10 cellular contexts compared by ENCODE assay signal in the genomic region with DNA sequence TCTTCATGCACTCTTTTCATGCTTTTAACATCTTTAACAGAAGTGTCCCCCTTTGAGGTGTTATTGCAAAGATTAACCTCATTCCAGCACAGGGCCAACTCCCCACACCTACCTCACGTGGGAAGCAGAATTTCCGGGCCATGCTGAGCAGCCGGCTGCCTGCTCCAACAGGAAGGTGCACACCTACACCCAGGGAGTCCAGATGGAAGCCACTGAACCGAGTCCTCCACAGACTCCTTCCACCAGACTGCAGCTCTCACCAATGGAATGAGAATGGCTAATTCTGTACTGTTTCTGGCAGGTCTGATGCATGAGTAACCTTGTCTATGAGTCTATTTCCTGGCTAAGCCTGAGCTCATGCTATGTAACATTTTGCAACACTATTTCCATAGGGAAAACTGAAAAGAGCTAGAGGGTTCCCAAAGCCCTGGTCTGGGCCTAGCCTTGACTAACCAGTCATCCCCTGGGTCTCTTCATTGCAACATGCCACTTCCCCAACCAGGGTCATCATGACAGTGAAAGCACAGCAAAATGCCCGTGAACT. TPM values are rescaled to one million over a fixed set of nuclear protein-coding genes. Genes with fewer than 3 reads are reported as not detected.
A peak's percentile ranks its signal among the peaks of the same experiment; 100 is the strongest.
DNase-seq lines count a peak whose midpoint lies in the region; ATAC-seq and TF ChIP-seq lines count a peak whose summit lies in the region.
"Had no signal": no experiment of that assay in that cellular context is flagged by ENCODE, and none has a peak within 500 bp of the region (broad histone marks: within the 10 kb centered on the region; RNA-seq: fewer than 3 reads in every experiment).

No MANE protein-coding gene starts in this region.

- H3K36me3 ChIP-seq in RWPE2 (ENCODE audit: low read depth) = peaks cover 49% of the 10 kb centered on the region
- peaks cover 19 to 70% (median 27%) of the 10 kb centered on the region in 4 donors for H3K36me3 ChIP-seq in sigmoid colon

- peaks cover 32% of the 10 kb centered on the region for H3K4me1 ChIP-seq in RWPE2 (ENCODE audit: insufficient read depth, poor library complexity, severe bottlenecking)
- H3K4me1 ChIP-seq in sigmoid colon = peaks cover 0 to 31% (median 28%) of the 10 kb centered on the region in 4 donors

- peaks cover 27% of the 10 kb centered on the region for H3K36me3 Mint-ChIP-seq in activated T-helper 1 cell treated with anti-CD3 and anti-CD28 coated beads, Interleukin-12 subunit alpha, Interleukin-12 subunit beta, Interleukin-2, Interleukin-4 antibody, amounts not matched to agents 30 ng/mL and 10 ng/mL and 1 ng/mL, durations not matched to agents 14 hours and 24 hours and 36 hours (ENCODE audit: low read depth)

- H3K4me3 ChIP-seq in RWPE2 (ENCODE audit: severe bottlenecking) (no peak overlapping the region), fibroblast of the aortic adventitia (ENCODE audit: low read depth, low read length) (peak overlapping the region; percentile 57), sigmoid colon (no peak overlapping the region)
- H3K4me3 ChIP-seq: HAP-1 had no signal

- no peaks in the 10 kb centered on the region for H3K9me3 Mint-ChIP-seq in activated T-helper 1 cell treated with anti-CD3 and anti-CD28 coated beads, Interleukin-12 subunit alpha, Interleukin-12 subunit beta, Interleukin-2, Interleukin-4 antibody, amounts not matched to agents 30 ng/mL and 10 ng/mL and 1 ng/mL, durations not matched to agents 14 hours and 24 hours and 36 hours
- H3K9me3 Mint-ChIP-seq: naive thymus-derived CD4-positive, alpha-beta T cell had no signal

- DNase-seq in GF-D8 (lab: John Stamatoyannopoulos, UW) (peak; percentile 20), RWPE2 (ENCODE audit: low spot score) (peak; percentile 86), fibroblast of the aortic adventitia (ENCODE audit: low read depth) (peak; percentile 99), sigmoid colon (no peak), NCI-H510A treated with DMSO at 0.1 percent for 48 hours (lab: John Stamatoyannopoulos, UW) (no peak), T-helper 9 cell (no peak), HuH-7 (ENCODE audit: low spot score) (no peak)
- no peak for DNase-seq in activated T-helper 1 cell treated with anti-CD3 and anti-CD28 coated beads, Interleukin-12 subunit alpha, Interleukin-12 subunit beta, Interleukin-2, Interleukin-4 antibody, amounts not matched to agents 30 ng/mL and 10 ng/mL and 1 ng/mL, durations not matched to agents 14 hours and 24 hours and 36 hours (ENCODE audit: low spot score)
- DNase-seq: naive thymus-derived CD4-positive, alpha-beta T cell had no signal

- H3K27me3 Mint-ChIP-seq in activated T-helper 1 cell treated with anti-CD3 and anti-CD28 coated beads, Interleukin-12 subunit alpha, Interleukin-12 subunit beta, Interleukin-2, Interleukin-4 antibody, amounts not matched to agents 30 ng/mL and 10 ng/mL and 1 ng/mL, durations not matched to agents 14 hours and 24 hours and 36 hours (ENCODE audit: insufficient read depth) = peaks cover 6% of the 10 kb centered on the region

- no peak overlapping the region for H3K4me3 Mint-ChIP-seq in activated T-helper 1 cell treated with anti-CD3 and anti-CD28 coated beads, Interleukin-12 subunit alpha, Interleukin-12 subunit beta, Interleukin-2, Interleukin-4 antibody, amounts not matched to agents 30 ng/mL and 10 ng/mL and 1 ng/mL, durations not matched to agents 14 hours and 24 hours and 36 hours
- H3K4me3 Mint-ChIP-seq: naive thymus-derived CD4-positive, alpha-beta T cell had no signal

- H3K27ac Mint-ChIP-seq in activated T-helper 1 cell treated with anti-CD3 and anti-CD28 coated beads, Interleukin-12 subunit alpha, Interleukin-12 subunit beta, Interleukin-2, Interleukin-4 antibody, amounts not matched to agents 30 ng/mL and 10 ng/mL and 1 ng/mL, durations not matched to agents 14 hours and 24 hours and 36 hours = no peak overlapping the region

- no peaks in the 10 kb centered on the region for H3K4me1 Mint-ChIP-seq in activated T-helper 1 cell treated with anti-CD3 and anti-CD28 coated beads, Interleukin-12 subunit alpha, Interleukin-12 subunit beta, Interleukin-2, Interleukin-4 antibody, amounts not matched to agents 30 ng/mL and 10 ng/mL and 1 ng/mL, durations not matched to agents 14 hours and 24 hours and 36 hours (ENCODE audit: low read depth)

- H3K27ac ChIP-seq in RWPE2 (ENCODE audit: poor library complexity, severe bottlenecking) = peak overlapping the region; percentile 96
- peak overlapping the region; percentile 4 to 76 (median 72) for H3K27ac ChIP-seq in sigmoid colon

- peak in 1 of 4 donors; percentile 5 for TF ChIP-seq EP300 in sigmoid colon (IDR thresholded peaks at IDR 0.05)

- H3K27me3 ChIP-seq in RWPE2 (ENCODE audit: insufficient read depth, poor library complexity, severe bottlenecking) = no peaks in the 10 kb centered on the region
- H3K27me3 ChIP-seq in sigmoid colon = no peaks in the 10 kb centered on the region

- no peak for TF ChIP-seq CTCF in RWPE2 (IDR thresholded peaks at IDR 0.05; ENCODE audit: poor library complexity, severe bottlenecking)
- TF ChIP-seq CTCF in fibroblast of the aortic adventitia (IDR thresholded peaks at IDR 0.05; ENCODE audit: insufficient read depth, low read length) = no peak
- TF ChIP-seq CTCF in sigmoid colon (IDR thresholded peaks at IDR 0.05) = no peak

- WGBS in sigmoid colon, 2 donors = 80 to 82% methylated on average over 5 of the region's 5 CpGs

- H3K9me3 ChIP-seq in RWPE2 (ENCODE audit: severe bottlenecking) (no peaks in the 10 kb centered on the region), sigmoid colon (no peaks in the 10 kb centered on the region)
- H3K9me3 ChIP-seq: HAP-1 had no signal

- intact Hi-C loops in sigmoid colon (cut with DNase I) = loop anchor here (5.0 kb wide), 1 partner anchor 312 kb away; the partner anchor contains the start of gene RAMP1
- intact Hi-C loops in activated T-helper 1 cell treated with anti-CD3 and anti-CD28 coated beads, Interleukin-12 subunit alpha, Interleukin-12 subunit beta, Interleukin-2, Interleukin-4 antibody, amounts not matched to agents 30 ng/mL and 10 ng/mL and 1 ng/mL, durations not matched to agents 14 hours and 24 hours and 36 hours (cut with micrococcal nuclease) = no loop called here

- no peak for TF ChIP-seq POLR2A in sigmoid colon (IDR thresholded peaks at IDR 0.05)

- peak; percentile 92 for ATAC-seq in RWPE2 (ENCODE audit: low read depth)
- ATAC-seq: naive thymus-derived CD4-positive, alpha-beta T cell had no signal

RNA-seq across cellular contexts. Expression of gene ERFE, which starts 11.0 kb away (rescaled TPM):
- 2.8 and 3.4 TPM in 2 replicates for total RNA-seq in fibroblast of the aortic adventitia (ENCODE audit: low replicate concordance)
- under 1 TPM in 2 of 4 donors, not detected in 2; 0.49 to 0.71 TPM for total RNA-seq in sigmoid colon
- polyA plus RNA-seq in sigmoid colon = under 1 TPM in 1 of 3 donors, not detected in 2; 0.42 TPM
- total RNA-seq in activated T-helper 1 cell treated with anti-CD3 and anti-CD28 coated beads, Interleukin-12 subunit alpha, Interleukin-12 subunit beta, Interleukin-2, Interleukin-4 antibody, amounts not matched to agents 30 ng/mL and 10 ng/mL and 1 ng/mL, durations not matched to agents 14 hours and 24 hours and 36 hours = 0.20 TPM in 1 of 2 replicates, not detected in the other
- polyA plus RNA-seq: naive thymus-derived CD4-positive, alpha-beta T cell had no signal

RNA-seq across cellular contexts. Expression of gene KLHL30, which starts 31.3 kb away (rescaled TPM):
- 0.09 and 0.33 TPM in 2 replicates for total RNA-seq in fibroblast of the aortic adventitia (ENCODE audit: low replicate concordance)
- 1 to 10 TPM in 1 of 4 donors, under 1 TPM in 3; 0.49 to 3.6 (median 0.76) TPM for total RNA-seq in sigmoid colon
- polyA plus RNA-seq in sigmoid colon = under 1 TPM in 1 of 3 donors, not detected in 2; 0.19 TPM
- not detected in 2 replicates for total RNA-seq in activated T-helper 1 cell treated with anti-CD3 and anti-CD28 coated beads, Interleukin-12 subunit alpha, Interleukin-12 subunit beta, Interleukin-2, Interleukin-4 antibody, amounts not matched to agents 30 ng/mL and 10 ng/mL and 1 ng/mL, durations not matched to agents 14 hours and 24 hours and 36 hours
- total RNA-seq: naive thymus-derived CD4-positive, alpha-beta T cell had no signal
- polyA plus RNA-seq: naive thymus-derived CD4-positive, alpha-beta T cell had no signal

RNA-seq across cellular contexts. Expression of gene ILKAP, which starts 33.7 kb away (rescaled TPM):
- total RNA-seq in fibroblast of the aortic adventitia (ENCODE audit: low replicate concordance) (18.6 and 19.0 TPM in 2 replicates), sigmoid colon (10 to 100 TPM; 32.2 to 57.3 (median 45.3) TPM)
- 10 to 100 TPM; 26.4 to 40.6 (median 28.0) TPM for polyA plus RNA-seq in sigmoid colon
- total RNA-seq in activated T-helper 1 cell treated with anti-CD3 and anti-CD28 coated beads, Interleukin-12 subunit alpha, Interleukin-12 subunit beta, Interleukin-2, Interleukin-4 antibody, amounts not matched to agents 30 ng/mL and 10 ng/mL and 1 ng/mL, durations not matched to agents 14 hours and 24 hours and 36 hours = 77.3 and 79.9 TPM in 2 replicates

Comparison
In these comparisons a context has a peak if more than half of its experiments do, and no peak if none do; other contexts are left out.
1. DNase-seq: peak in GF-D8 (single experiment), RWPE2 (single experiment) and fibroblast of the aortic adventitia (single experiment); none in sigmoid colon (single experiment), NCI-H510A treated with DMSO at 0.1 percent for 48 hours (single experiment), activated T-helper 1 cell treated with anti-CD3 and anti-CD28 coated beads, Interleukin-12 subunit alpha, Interleukin-12 subunit beta, Interleukin-2, Interleukin-4 antibody, amounts not matched to agents 30 ng/mL and 10 ng/mL and 1 ng/mL, durations not matched to agents 14 hours and 24 hours and 36 hours (single experiment), T-helper 9 cell (single experiment) and HuH-7 (single experiment).